In genomic region chr1:46471885-46472502, GRCh38 we compare ENCODE assay signal across 41 cellular contexts. TPM values are rescaled to one million over a fixed set of nuclear protein-coding genes. Genes with fewer than 3 reads are reported as not detected.
"Had no signal": no experiment of that assay in that cellular context is flagged by ENCODE, and none has a peak within 500 bp of the region (broad histone marks: within the 10 kb centered on the region; RNA-seq: fewer than 3 reads in every experiment).

No MANE protein-coding gene starts in this region.

- H3K9me3 Mint-ChIP-seq: activated B cell treated with CpG ODN at 0.5 μM for 24 hours; activated CD4-positive, alpha-beta memory T cell treated with anti-CD3 and anti-CD28 coated beads for 36 hours; activated naive CD4-positive, alpha-beta T cell treated with anti-CD3 and anti-CD28 coated beads for 36 hours; activated naive CD4-positive, alpha-beta T cell treated with anti-CD3 and anti-CD28 coated beads, Interleukin-2, amount 50 U/mL, for 24 hours; activated naive CD8-positive, alpha-beta T cell treated with anti-CD3 and anti-CD28 coated beads for 36 hours; activated naive CD8-positive, alpha-beta T cell treated with anti-CD3 and anti-CD28 coated beads, Interleukin-2, amount 50 U/mL, for 24 hours; activated T-helper 1 cell treated with anti-CD3 and anti-CD28 coated beads, Interleukin-12 subunit alpha, Interleukin-12 subunit beta, Interleukin-2, Interleukin-4 antibody, amounts not matched to agents 30 ng/mL and 10 ng/mL and 1 ng/mL, durations not matched to agents 14 hours and 24 hours and 36 hours; activated T-helper 2 cell treated with anti-CD3 and anti-CD28 coated beads, Interferon-gamma antibody, Interleukin-2, Interleukin-4, amounts not matched to agents 10 μg/mL and 5 μg/mL and 100 μg/mL, durations not matched to agents 14 hours and 24 hours and 36 hours; effector memory CD8-positive, alpha-beta T cell; T-helper 2 cell treated with Interferon-gamma antibody and Interleukin-4, amounts not matched to agents 5 μg/mL and 100 μg/mL, for 36 hours had no signal

- H3K27me3 ChIP-seq: body of pancreas had no signal

- H3K27ac Mint-ChIP-seq: activated B cell treated with CpG ODN at 0.5 μM for 24 hours; activated CD4-positive, alpha-beta memory T cell treated with anti-CD3 and anti-CD28 coated beads for 36 hours; activated CD8-positive, alpha-beta memory T cell treated with anti-CD3 and anti-CD28 coated beads, Interleukin-2, amount 10 ng/mL, durations not matched to agents 7 days and 5 days; activated CD8-positive, alpha-beta T cell treated with anti-CD3 and anti-CD28 coated beads, Interleukin-2, amount 10 ng/mL, durations not matched to agents 7 days and 5 days; activated naive CD4-positive, alpha-beta T cell treated with anti-CD3 and anti-CD28 coated beads for 36 hours; activated naive CD4-positive, alpha-beta T cell treated with anti-CD3 and anti-CD28 coated beads, Interleukin-2, amount 50 U/mL, for 24 hours; activated naive CD8-positive, alpha-beta T cell treated with anti-CD3 and anti-CD28 coated beads for 36 hours; activated naive CD8-positive, alpha-beta T cell treated with anti-CD3 and anti-CD28 coated beads, Interleukin-2, amount 50 U/mL, for 24 hours; activated T-helper 1 cell treated with anti-CD3 and anti-CD28 coated beads, Interleukin-12 subunit alpha, Interleukin-12 subunit beta, Interleukin-2, Interleukin-4 antibody, amounts not matched to agents 30 ng/mL and 10 ng/mL and 1 ng/mL, durations not matched to agents 14 hours and 24 hours and 36 hours; activated T-helper 2 cell treated with anti-CD3 and anti-CD28 coated beads, Interferon-gamma antibody, Interleukin-2, Interleukin-4, amounts not matched to agents 10 μg/mL and 5 μg/mL and 100 μg/mL, durations not matched to agents 14 hours and 24 hours and 36 hours; T-helper 2 cell treated with Interferon-gamma antibody and Interleukin-4, amounts not matched to agents 5 μg/mL and 100 μg/mL, for 36 hours had no signal

- H3K36me3 Mint-ChIP-seq: activated CD4-positive, alpha-beta memory T cell treated with anti-CD3 and anti-CD28 coated beads for 36 hours; activated CD8-positive, alpha-beta memory T cell treated with anti-CD3 and anti-CD28 coated beads, Interleukin-2, amount 10 ng/mL, durations not matched to agents 7 days and 5 days; activated naive CD4-positive, alpha-beta T cell treated with anti-CD3 and anti-CD28 coated beads, Interleukin-2, amount 50 U/mL, for 24 hours; activated naive CD8-positive, alpha-beta T cell treated with anti-CD3 and anti-CD28 coated beads for 36 hours had no signal

- H3K9me3 ChIP-seq: adrenal gland, body of pancreas, esophagus squamous epithelium, gastroesophageal sphincter, heart right ventricle had no signal

- H3K4me3 ChIP-seq: adrenal gland, body of pancreas, esophagus squamous epithelium, gastroesophageal sphincter, heart right ventricle, hepatocyte had no signal

- H3K27ac ChIP-seq: adrenal gland, body of pancreas, epithelial cell of prostate, esophagus squamous epithelium, gastroesophageal sphincter, heart right ventricle, hepatocyte, WERI-Rb-1 had no signal

- H3K4me2 ChIP-seq: hepatocyte had no signal

- H3K4me3 Mint-ChIP-seq: activated B cell treated with CpG ODN at 0.5 μM for 24 hours; activated CD4-positive, alpha-beta memory T cell treated with anti-CD3 and anti-CD28 coated beads for 36 hours; activated CD8-positive, alpha-beta memory T cell treated with anti-CD3 and anti-CD28 coated beads, Interleukin-2, amount 10 ng/mL, durations not matched to agents 7 days and 5 days; activated CD8-positive, alpha-beta T cell treated with anti-CD3 and anti-CD28 coated beads, Interleukin-2, amount 10 ng/mL, durations not matched to agents 7 days and 5 days; activated naive CD4-positive, alpha-beta T cell treated with anti-CD3 and anti-CD28 coated beads for 36 hours; activated naive CD4-positive, alpha-beta T cell treated with anti-CD3 and anti-CD28 coated beads, Interleukin-2, amount 50 U/mL, for 24 hours; activated naive CD8-positive, alpha-beta T cell treated with anti-CD3 and anti-CD28 coated beads for 36 hours; activated naive CD8-positive, alpha-beta T cell treated with anti-CD3 and anti-CD28 coated beads, Interleukin-2, amount 50 U/mL, for 24 hours; activated T-helper 1 cell treated with anti-CD3 and anti-CD28 coated beads, Interleukin-12 subunit alpha, Interleukin-12 subunit beta, Interleukin-2, Interleukin-4 antibody, amounts not matched to agents 30 ng/mL and 10 ng/mL and 1 ng/mL, durations not matched to agents 14 hours and 24 hours and 36 hours; effector memory CD8-positive, alpha-beta T cell; T-helper 2 cell treated with Interferon-gamma antibody and Interleukin-4, amounts not matched to agents 5 μg/mL and 100 μg/mL, for 36 hours had no signal

- H3K79me2 ChIP-seq: hepatocyte had no signal

- H2AFZ ChIP-seq: hepatocyte had no signal

- H3K36me3 ChIP-seq: adrenal gland, esophagus squamous epithelium, gastroesophageal sphincter, heart right ventricle, WERI-Rb-1 had no signal

- ATAC-seq: activated CD4-positive, CD25-positive, alpha-beta regulatory T cell treated with anti-CD3 and anti-CD28 coated beads, Interleukin-2, amount 50 U/mL, for 24 hours; activated CD8-positive, alpha-beta memory T cell treated with anti-CD3 and anti-CD28 coated beads, Interleukin-2, amount 10 ng/mL, durations not matched to agents 7 days and 5 days; activated CD8-positive, alpha-beta T cell treated with anti-CD3 and anti-CD28 coated beads, Interleukin-2, amount 10 ng/mL, durations not matched to agents 7 days and 5 days; activated naive CD8-positive, alpha-beta T cell treated with anti-CD3 and anti-CD28 coated beads, Interleukin-2, amount 50 U/mL, for 24 hours; body of pancreas; effector memory CD8-positive, alpha-beta T cell; gastroesophageal sphincter; heart right ventricle had no signal

- DNase-seq: activated B cell treated with CpG ODN at 0.5 μM for 24 hours; activated CD4-positive, alpha-beta memory T cell treated with anti-CD3 and anti-CD28 coated beads for 36 hours; activated CD4-positive, alpha-beta T cell treated with anti-CD3 and anti-CD28 coated beads for 48 hours; activated CD4-positive, alpha-beta T cell treated with anti-CD3 and anti-CD28 coated beads, Interleukin-2, amount 50 U/mL, for 1 hour; activated CD8-positive, alpha-beta memory T cell treated with anti-CD3 and anti-CD28 coated beads, Interleukin-2, amount 10 ng/mL, durations not matched to agents 7 days and 5 days; activated CD8-positive, alpha-beta memory T cell treated with anti-CD3 and anti-CD28 coated beads, Interleukin-2, amount 50 U/mL, for 4 hours; activated CD8-positive, alpha-beta T cell treated with anti-CD3 and anti-CD28 coated beads, Interleukin-2, amount 10 ng/mL, durations not matched to agents 7 days and 5 days; activated effector memory CD4-positive, alpha-beta T cell treated with anti-CD3 and anti-CD28 coated beads, Interleukin-2, amount 50 U/mL, for 16 hours; activated naive CD4-positive, alpha-beta T cell treated with anti-CD3 and anti-CD28 coated beads for 36 hours; activated naive CD8-positive, alpha-beta T cell treated with anti-CD3 and anti-CD28 coated beads for 36 hours; activated naive CD8-positive, alpha-beta T cell treated with anti-CD3 and anti-CD28 coated beads, Interleukin-2, amount 50 U/mL, for 24 hours; activated T-cell treated with anti-CD3 and anti-CD28 coated beads, Interleukin-2, amount 50 U/mL, for 1 hour; activated T-cell treated with anti-CD3 and anti-CD28 coated beads, Interleukin-2, amount 50 U/mL, for 48 hours; adrenal gland; amygdala; aorta; body of pancreas; caudate nucleus; cortex of kidney; dermis blood vessel endothelial cell; effector CD4-positive, alpha-beta T cell; effector memory CD8-positive, alpha-beta T cell; esophagus squamous epithelium; foreskin melanocyte; heart right ventricle; T1000; WERI-Rb-1 had no signal

RNA-seq across cellular contexts. Expression of gene DMBX1, which starts 17.6 kb away (rescaled TPM):
- total RNA-seq: activated B cell treated with CpG ODN at 0.5 μM for 24 hours; activated CD8-positive, alpha-beta memory T cell treated with anti-CD3 and anti-CD28 coated beads for 36 hours; activated naive CD4-positive, alpha-beta T cell treated with anti-CD3 and anti-CD28 coated beads for 36 hours; activated naive CD8-positive, alpha-beta T cell treated with anti-CD3 and anti-CD28 coated beads for 36 hours; activated T-helper 1 cell treated with anti-CD3 and anti-CD28 coated beads, Interleukin-12 subunit alpha, Interleukin-12 subunit beta, Interleukin-2, Interleukin-4 antibody, amounts not matched to agents 30 ng/mL and 10 ng/mL and 1 ng/mL, durations not matched to agents 14 hours and 24 hours and 36 hours; activated T-helper 2 cell treated with anti-CD3 and anti-CD28 coated beads, Interferon-gamma antibody, Interleukin-2, Interleukin-4, amounts not matched to agents 10 μg/mL and 5 μg/mL and 100 μg/mL, durations not matched to agents 14 hours and 24 hours and 36 hours; aorta; body of pancreas; chondrocyte; dermis blood vessel endothelial cell; endothelial cell of umbilical vein; esophagus squamous epithelium; fibroblast of lung; fibroblast of villous mesenchyme; gastroesophageal sphincter; glomerular endothelial cell; heart right ventricle; hepatocyte had no signal
- polyA plus RNA-seq: endothelial cell of umbilical vein, fibroblast of lung, heart right ventricle, hepatocyte had no signal
